Comparison of ENCODE assay signal across 8 cellular contexts in genomic region chr18:79528846-79529245, GRCh38.
DNase-seq lines count a peak whose midpoint lies in the region; ATAC-seq and TF ChIP-seq lines count a peak whose summit lies in the region.

No MANE protein-coding gene starts in this region.

- intact Hi-C loops in CD4-positive, alpha-beta memory T cell (cut with micrococcal nuclease): loop anchor here (1.0 to 10.0 kb wide), 4 partner anchors 64 to 436 kb away; partner anchors contain the start of gene HSBP1L1

- H3K36me3 Mint-ChIP-seq in CD4-positive, alpha-beta memory T cell: peaks cover 21 to 29% of the 10 kb centered on the region in 2 donors
- peaks cover 25% of the 10 kb centered on the region for H3K36me3 Mint-ChIP-seq in endothelial cell (ENCODE audit: low read depth, unreplicated experiment)
- peaks cover 58 to 66% of the 10 kb centered on the region in 2 donors for H3K36me3 Mint-ChIP-seq in stimulated activated naive B cell treated with anti-CD40 and anti-IgM and Interleukin-4, amounts not matched to agents 10 μg/mL and 1 μg/mL and 100 μg/mL, for 72 hours

- H3K9me3 Mint-ChIP-seq in CD4-positive, alpha-beta memory T cell: peaks cover 0 to 6% (median 0%) of the 10 kb centered on the region in 8 donors
- no peaks in the 10 kb centered on the region for H3K9me3 Mint-ChIP-seq in endothelial cell (ENCODE audit: unreplicated experiment)
- H3K9me3 Mint-ChIP-seq in stimulated activated naive B cell treated with anti-CD40 and anti-IgM and Interleukin-4, amounts not matched to agents 10 μg/mL and 1 μg/mL and 100 μg/mL, for 72 hours: peaks cover 0 to 3% of the 10 kb centered on the region in 2 donors

- no peaks in the 10 kb centered on the region for H3K9me3 ChIP-seq in CD4-positive, alpha-beta memory T cell (ENCODE audit: control insufficient read depth in 1 of 2, low read length in 2 of 2)

- ATAC-seq in stimulated activated naive B cell treated with anti-CD40 and anti-IgM and Interleukin-4, amounts not matched to agents 10 μg/mL and 1 μg/mL and 100 μg/mL, for 72 hours (replicated peaks): peak in 1 of 2 donors; percentile 9

- no peaks in the 10 kb centered on the region for H3K27me3 ChIP-seq in CD4-positive, alpha-beta memory T cell (ENCODE audit: insufficient read depth, low read length)

- H3K27me3 Mint-ChIP-seq in CD4-positive, alpha-beta memory T cell: no peaks in the 10 kb centered on the region
- peaks cover 16% of the 10 kb centered on the region for H3K27me3 Mint-ChIP-seq in endothelial cell (ENCODE audit: unreplicated experiment)
- H3K27me3 Mint-ChIP-seq in stimulated activated naive B cell treated with anti-CD40 and anti-IgM and Interleukin-4, amounts not matched to agents 10 μg/mL and 1 μg/mL and 100 μg/mL, for 72 hours: peaks cover 0 to 5% of the 10 kb centered on the region in 2 donors

- TF ChIP-seq CTCF in endothelial cell (IDR thresholded peaks at IDR 0.05; ENCODE audit: unreplicated experiment): peak; percentile 89

- CTCF ChIA-PET in CD4-positive, alpha-beta memory T cell (lab: Charles Lee; ENCODE audit: partially characterized antibody): interaction anchor here (1.1 to 7.0 kb wide), 5 partner anchors 115 to 150 kb away, joined by 4 to 140 read pairs (median 24); partner anchors contain the start of gene NFATC1

- POLR2A ChIA-PET in CD4-positive, alpha-beta memory T cell (lab: Charles Lee; ENCODE audit: partially characterized antibody): interaction anchor here (1.9 to 3.0 kb wide), 2 partner anchors 132 to 148 kb away, joined by 8 to 11 read pairs; no protein-coding TSS in a partner anchor

- DNase-seq in CD4-positive, alpha-beta memory T cell: peak; percentile 72 to 78 (median 75)
- peak; percentile 26 for DNase-seq in H4 (ENCODE audit: low spot score)
- peak; percentile 88 for DNase-seq in NCI-H748 (lab: John Stamatoyannopoulos, UW; ENCODE audit: unreplicated experiment)
- DNase-seq in activated CD8-positive, alpha-beta memory T cell treated with anti-CD3 and anti-CD28 coated beads for 24 hours: peak; percentile 89
- DNase-seq in endothelial cell (ENCODE audit: low spot score): peak; percentile 87
- peak; percentile 74 for DNase-seq in mucosa of gallbladder (ENCODE audit: low spot score)
- peak; percentile 62 for DNase-seq in stimulated activated naive B cell treated with anti-CD40 and anti-IgM and Interleukin-4, amounts not matched to agents 10 μg/mL and 1 μg/mL and 100 μg/mL, for 72 hours
- DNase-seq in NK-92 treated with Interleukin-12 subunit alpha and Interleukin-12 subunit beta, amount 100 ng/mL, for 24 hours (lab: John Stamatoyannopoulos, UW): no peak

- peak overlapping the region in 5 of 7 donors; percentile 14 to 84 (median 57) for H3K27ac Mint-ChIP-seq in CD4-positive, alpha-beta memory T cell
- no peak overlapping the region for H3K27ac Mint-ChIP-seq in endothelial cell (ENCODE audit: unreplicated experiment)
- peak overlapping the region; percentile 79 for H3K27ac Mint-ChIP-seq in stimulated activated naive B cell treated with anti-CD40 and anti-IgM and Interleukin-4, amounts not matched to agents 10 μg/mL and 1 μg/mL and 100 μg/mL, for 72 hours

- H3K4me1 ChIP-seq in CD4-positive, alpha-beta memory T cell (ENCODE audit: insufficient read depth, low read length): peaks cover 15% of the 10 kb centered on the region

- H3K36me3 ChIP-seq in CD4-positive, alpha-beta memory T cell (ENCODE audit: insufficient read depth, low read length): peaks cover 15% of the 10 kb centered on the region

- peak overlapping the region in 1 of 8 donors; percentile 30 for H3K4me3 Mint-ChIP-seq in CD4-positive, alpha-beta memory T cell
- H3K4me3 Mint-ChIP-seq in endothelial cell (ENCODE audit: unreplicated experiment): no peak overlapping the region
- no peak overlapping the region for H3K4me3 Mint-ChIP-seq in stimulated activated naive B cell treated with anti-CD40 and anti-IgM and Interleukin-4, amounts not matched to agents 10 μg/mL and 1 μg/mL and 100 μg/mL, for 72 hours

- H3K4me3 ChIP-seq in CD4-positive, alpha-beta memory T cell (ENCODE audit: low read length in 2 of 2): no peak overlapping the region

- H3K27ac ChIP-seq in CD4-positive, alpha-beta memory T cell (ENCODE audit: low read depth, low read length): no peak overlapping the region

- peaks cover 8 to 37% (median 20%) of the 10 kb centered on the region in 4 donors for H3K4me1 Mint-ChIP-seq in CD4-positive, alpha-beta memory T cell
- peaks cover 3% of the 10 kb centered on the region for H3K4me1 Mint-ChIP-seq in endothelial cell (ENCODE audit: unreplicated experiment)
- peaks cover 25 to 51% of the 10 kb centered on the region in 2 donors for H3K4me1 Mint-ChIP-seq in stimulated activated naive B cell treated with anti-CD40 and anti-IgM and Interleukin-4, amounts not matched to agents 10 μg/mL and 1 μg/mL and 100 μg/mL, for 72 hours
